ENCODE assay signal across 16 cellular contexts in genomic region chr1:220732137-220732536, GRCh38. TPM values are rescaled to one million over a fixed set of nuclear protein-coding genes. Genes with fewer than 3 reads are reported as not detected.
A peak's percentile ranks its signal among the peaks of the same experiment; 100 is the strongest.
DNase-seq lines count a peak whose midpoint lies in the region; ATAC-seq and TF ChIP-seq lines count a peak whose summit lies in the region.
"Had no signal": no experiment of that assay in that cellular context is flagged by ENCODE, and none has a peak within 500 bp of the region (broad histone marks: within the 10 kb centered on the region; RNA-seq: fewer than 3 reads in every experiment).

No MANE protein-coding gene starts in this region.

- H3K9me3 Mint-ChIP-seq in activated T-helper 17 cell treated with anti-CD3 and anti-CD28 coated beads, Interleukin-2, amount 50 U/mL, for 72 hours, result no peaks in the 10 kb centered on the region

- WGBS in IMR-90 (ENCODE audit: extremely low coverage in 2 of 2, insufficient read length in 1 of 2), 2 experiments, result no CpG with 5 or more reads among the region's 3 CpGs
- WGBS in right cardiac atrium, result 43% methylated on average over 3 of the region's 3 CpGs
- WGBS in stomach, 5 donors, result 19 to 50% (median 25%) methylated on average over 3 of the region's 3 CpGs

- no peaks in the 10 kb centered on the region for H4K20me1 ChIP-seq in IMR-90 (ENCODE audit: insufficient read depth, low read length)

- H3K9ac ChIP-seq in IMR-90 (ENCODE audit: low read depth, low read length), result no peak overlapping the region

- H3K18ac ChIP-seq in IMR-90 (ENCODE audit: low read depth, low read length), result no peak overlapping the region

- H3K4me1 ChIP-seq in IMR-90 (ENCODE audit: control insufficient read depth, insufficient read depth, low read length) (peaks cover 5% of the 10 kb centered on the region), right cardiac atrium (ENCODE audit: control insufficient read depth, insufficient read depth, low read length) (peaks cover 6% of the 10 kb centered on the region), stomach (peaks cover 13 to 30% (median 21%) of the 10 kb centered on the region in 4 donors)

- H3K4me3 Mint-ChIP-seq in activated T-helper 17 cell treated with anti-CD3 and anti-CD28 coated beads, Interleukin-2, amount 50 U/mL, for 72 hours, result peak overlapping the region; percentile 14

- no peak overlapping the region for H4K91ac ChIP-seq in IMR-90 (ENCODE audit: insufficient read depth, low read depth, low read length)

- H3K4me3 ChIP-seq in IMR-90 (ENCODE audit: insufficient read depth, low read depth, low read length) (no peak overlapping the region), right cardiac atrium (ENCODE audit: low read length) (no peak overlapping the region), stomach (peak overlapping the region in 1 of 4 donors; percentile 6)
- H3K4me3 ChIP-seq: ovary had no signal

- H2AK5ac ChIP-seq in IMR-90 (ENCODE audit: low read depth, low read length), result no peak overlapping the region

- H2BK120ac ChIP-seq in IMR-90 (ENCODE audit: low read depth, low read length), result no peak overlapping the region

- CTCF ChIA-PET in IMR-90 (lab: Yijun Ruan, JAX), result no interaction called here

- no peak for TF ChIP-seq EP300 in stomach (IDR thresholded peaks at IDR 0.05)

- peaks cover under 1% of the 10 kb centered on the region for H3K27me3 Mint-ChIP-seq in activated T-helper 17 cell treated with anti-CD3 and anti-CD28 coated beads, Interleukin-2, amount 50 U/mL, for 72 hours

- TF ChIP-seq RAD21 in IMR-90 (IDR thresholded peaks at IDR 0.05; ENCODE audit: low read length), result no peak

- no peak for DNase-seq in IMR-90
- DNase-seq in right cardiac atrium, result no peak
- no peak for DNase-seq in stomach
- no peak for DNase-seq in NCI-H345 treated with DMSO at 0.1 percent for 48 hours (lab: John Stamatoyannopoulos, UW; ENCODE audit: unreplicated experiment)
- DNase-seq in T1000 (lab: John Stamatoyannopoulos, UW), result no peak
- DNase-seq: activated CD4-positive, alpha-beta T cell treated with anti-CD3 and anti-CD28 coated beads, Interleukin-2, amount 50 U/mL, for 1 hour; activated naive CD4-positive, alpha-beta T cell; COR-L47; foreskin keratinocyte; kidney glomerular epithelial cell; NCI-H1436 treated with DMSO at 0.1 percent for 48 hours; ovary; stimulated activated CD4-positive, alpha-beta T cell treated with anti-CD3 and anti-CD28 coated beads, Interleukin-2, amount 100 ng/mL, for 48 hours; stimulated activated naive CD4-positive, alpha-beta T cell had no signal

- H3K27me3 ChIP-seq in IMR-90 (ENCODE audit: control insufficient read depth, insufficient read depth, low read length) (no peaks in the 10 kb centered on the region), right cardiac atrium (ENCODE audit: control insufficient read depth, insufficient read depth) (no peaks in the 10 kb centered on the region), stomach (no peaks in the 10 kb centered on the region)
- H3K27me3 ChIP-seq: foreskin keratinocyte, ovary had no signal

- H3K27ac ChIP-seq in IMR-90 (ENCODE audit: insufficient read depth, low read length), result no peak overlapping the region
- H3K27ac ChIP-seq in right cardiac atrium (ENCODE audit: low read length), result peak overlapping the region; percentile 94
- peak overlapping the region; percentile 46 to 87 (median 78) for H3K27ac ChIP-seq in stomach
- H3K27ac ChIP-seq: foreskin keratinocyte, ovary had no signal

- peaks cover 4% of the 10 kb centered on the region for H3K9me1 ChIP-seq in IMR-90 (ENCODE audit: insufficient read depth, low read length)

- no peak overlapping the region for H3K4ac ChIP-seq in IMR-90 (ENCODE audit: low read depth, low read length)

- H3K9me3 ChIP-seq in IMR-90 (ENCODE audit: control insufficient read depth, insufficient read depth, low read length), result no peaks in the 10 kb centered on the region
- H3K9me3 ChIP-seq in right cardiac atrium (ENCODE audit: control insufficient read depth, low read length), result no peaks in the 10 kb centered on the region
- H3K9me3 ChIP-seq in stomach, result no peaks in the 10 kb centered on the region
- H3K9me3 ChIP-seq: ovary had no signal

- peak overlapping the region; percentile 18 for H3K27ac Mint-ChIP-seq in activated T-helper 17 cell treated with anti-CD3 and anti-CD28 coated beads, Interleukin-2, amount 50 U/mL, for 72 hours

- H2BK5ac ChIP-seq in IMR-90 (ENCODE audit: low read depth, low read length, poor library complexity, severe bottlenecking), result no peak overlapping the region

- no peak overlapping the region for H3K23ac ChIP-seq in IMR-90 (ENCODE audit: low read depth, low read length)

- H3K79me1 ChIP-seq in IMR-90 (ENCODE audit: low read depth in 1 of 2, low read length in 2 of 2), result no peaks in the 10 kb centered on the region

- H3K36me3 Mint-ChIP-seq in activated T-helper 17 cell treated with anti-CD3 and anti-CD28 coated beads, Interleukin-2, amount 50 U/mL, for 72 hours (ENCODE audit: low read depth), result no peaks in the 10 kb centered on the region

- no peak overlapping the region for H2AK9ac ChIP-seq in IMR-90 (replicated peaks; ENCODE audit: low read depth, low read length, poor library complexity)

- H3K36me3 ChIP-seq in IMR-90 (ENCODE audit: control insufficient read depth, insufficient read depth, low read length) (no peaks in the 10 kb centered on the region), stomach (no peaks in the 10 kb centered on the region)
- H3K36me3 ChIP-seq: ovary had no signal

- H2AFZ ChIP-seq in IMR-90 (replicated peaks; ENCODE audit: low read length, poor library complexity), result peak overlapping the region; percentile 16

- TF ChIP-seq CTCF in IMR-90 (conservative IDR thresholded peaks at IDR 0.05; ENCODE audit: low read depth, low read length) (no peak), stomach (IDR thresholded peaks at IDR 0.05) (no peak)

- H4K5ac ChIP-seq in IMR-90 (ENCODE audit: low read depth, low read length), result no peak overlapping the region

- no peak for ATAC-seq in IMR-90 (ENCODE audit: low read depth)
- ATAC-seq in activated T-helper 17 cell treated with anti-CD3 and anti-CD28 coated beads, Interleukin-2, amount 50 U/mL, for 72 hours (replicated peaks), result no peak
- ATAC-seq in right cardiac atrium, result peak; percentile 47 to 65
- no peak for ATAC-seq in HG02938 (IDR thresholded peaks at IDR 0.05; ENCODE audit: unreplicated experiment)

- H2BK20ac ChIP-seq in IMR-90 (ENCODE audit: low read depth, low read length), result no peak overlapping the region

- no peak overlapping the region for H2BK15ac ChIP-seq in IMR-90 (ENCODE audit: low read depth, low read length)

- H3K4me2 ChIP-seq in IMR-90 (ENCODE audit: low read depth, low read length), result no peak overlapping the region

- in situ Hi-C loops in IMR-90 (cut with MboI; ENCODE audit: low sequenced_read_pairs), result no loop called here

- TF ChIP-seq POLR2A in IMR-90 (IDR thresholded peaks at IDR 0.05; ENCODE audit: low read depth, low read length) (no peak), stomach (IDR thresholded peaks at IDR 0.05) (no peak)

- H4K8ac ChIP-seq in IMR-90 (ENCODE audit: low read depth in 2 of 2, low read length in 2 of 2), result peak overlapping the region in 1 of 2 experiments; percentile 80; a peak in 2 of 4 replicates

- H3K14ac ChIP-seq in IMR-90 (replicated peaks; ENCODE audit: low read depth, low read length), result no peak overlapping the region

- BruUV-seq in IMR-90 (replicated peaks; lab: Mats Ljungman, UMichigan), result no TSS peak

- dilution Hi-C loops in IMR-90 (cut with HindIII; ENCODE audit: low sequenced_read_pairs, unreplicated experiment), result no loop called here

- no peaks in the 10 kb centered on the region for H3K4me1 Mint-ChIP-seq in activated T-helper 17 cell treated with anti-CD3 and anti-CD28 coated beads, Interleukin-2, amount 50 U/mL, for 72 hours

- POLR2A ChIA-PET in IMR-90 (lab: Charles Lee; ENCODE audit: unreplicated experiment), result no interaction called here

- intact Hi-C loops in IMR-90 (cut with micrococcal nuclease) (no loop called here), right cardiac atrium (cut with DNase I) (loop anchor here in 3 of 4 donors (2.0 to 5.0 kb wide), 3 partner anchors 40 to 51 kb away; partner anchors contain the start of gene C1orf115 (in 3 of the 3)), stomach (cut with DNase I; ENCODE audit: low total_unique reads) (loop anchor here (10.0 kb wide), 1 partner anchor 47 kb away; no protein-coding TSS in a partner anchor)

- H3K56ac ChIP-seq in IMR-90 (ENCODE audit: extremely low read depth, insufficient read depth, low read length), result no peak overlapping the region

TF ChIP-seq in IMR-90, 13 proteins besides CTCF, POLR2A, EP300 and RAD21 (continues in another document):
- TF ChIP-seq BHLHE40 (IDR thresholded peaks at IDR 0.05; ENCODE audit: low read depth, low read length), result peak; percentile 71; the same call in 1 of the 2 replicates

RNA-seq across cellular contexts. Expression of gene MTARC2, which starts 16.0 kb away (rescaled TPM):
- total RNA-seq in IMR-90 (2012; rRNA removed) (0.36 and 0.56 TPM in 2 replicates), right cardiac atrium (10 to 100 TPM; 25.9 to 33.0 (median 31.5) TPM), stomach (10 to 100 TPM in 4 of 5 donors, 1 to 10 TPM in 1; 9.9 to 83.4 (median 51.3) TPM)
- polyA plus RNA-seq in IMR-90 (2012; rRNA removed) (2.6 TPM in 2 replicates), right cardiac atrium (26.3 TPM), stomach (10 to 100 TPM in 2 of 3 donors, 1 to 10 TPM in 1; 7.3 to 18.3 (median 11.3) TPM)
- 0.71 and 3.2 TPM in 2 replicates for polyA plus RNA-seq in IMR-90 (2012; cell fraction: cytosol; rRNA removed)
- polyA plus RNA-seq in IMR-90 (2012; cell fraction: nucleus; rRNA removed; ENCODE audit: low replicate concordance), result 8.2 and 12.5 TPM in 2 replicates
- not detected for total RNA-seq in activated T-helper 17 cell treated with anti-CD3 and anti-CD28 coated beads, Interleukin-2, amount 50 U/mL, for 72 hours

RNA-seq across cellular contexts. Expression of gene C1orf115, which starts 42.0 kb away (rescaled TPM):
- under 0.01 and 0.18 TPM in 2 replicates for total RNA-seq in IMR-90 (2012; rRNA removed)
- polyA plus RNA-seq in IMR-90 (2012; rRNA removed), result 0.06 and 0.07 TPM in 2 replicates
- polyA plus RNA-seq in IMR-90 (2012; cell fraction: cytosol; rRNA removed), result 0.05 and 0.08 TPM in 2 replicates
- 0.03 and 0.05 TPM in 2 replicates for polyA plus RNA-seq in IMR-90 (2012; cell fraction: nucleus; rRNA removed; ENCODE audit: low replicate concordance)
- total RNA-seq in activated T-helper 17 cell treated with anti-CD3 and anti-CD28 coated beads, Interleukin-2, amount 50 U/mL, for 72 hours, result under 1 TPM in 1 of 2 donors, not detected in 1; 0.40 TPM
- total RNA-seq in right cardiac atrium, result 10 to 100 TPM; 10.3 to 16.1 (median 12.7) TPM
- 15.1 TPM for polyA plus RNA-seq in right cardiac atrium
- total RNA-seq in stomach, result 10 to 100 TPM in 3 of 5 donors, 1 to 10 TPM in 2; 9.3 to 23.2 (median 12.3) TPM
- polyA plus RNA-seq in stomach, result 10 to 100 TPM; 13.5 to 28.8 (median 21.7) TPM

RNA-seq across cellular contexts. Expression of gene MTARC1, which starts 54.6 kb away (rescaled TPM):
- total RNA-seq in IMR-90 (2012; rRNA removed) (0.18 and 0.28 TPM in 2 replicates), right cardiac atrium (10 to 100 TPM in 1 of 4 donors, 1 to 10 TPM in 3; 3.2 to 10.9 (median 3.5) TPM), stomach (1 to 10 TPM in 4 of 5 donors, under 1 TPM in 1; under 0.01 to 9.9 (median 8.5) TPM)
- polyA plus RNA-seq in IMR-90 (2012; rRNA removed) (0.55 and 0.72 TPM in 2 replicates), right cardiac atrium (13.4 TPM), stomach (1 to 10 TPM; 5.8 to 6.5 (median 5.9) TPM)
- polyA plus RNA-seq in IMR-90 (2012; cell fraction: cytosol; rRNA removed), result 0.05 and 0.16 TPM in 2 replicates
- 0.09 and 0.33 TPM in 2 replicates for polyA plus RNA-seq in IMR-90 (2012; cell fraction: nucleus; rRNA removed; ENCODE audit: low replicate concordance)
- total RNA-seq in activated T-helper 17 cell treated with anti-CD3 and anti-CD28 coated beads, Interleukin-2, amount 50 U/mL, for 72 hours, result under 1 TPM in 1 of 2 donors, not detected in 1; 0.11 TPM

Comparison
In these comparisons a context has a peak if more than half of its experiments do, and no peak if none do; other contexts are left out.
1. ATAC-seq: peak in right cardiac atrium (2 of 2); none in IMR-90 (single experiment), activated T-helper 17 cell treated with anti-CD3 and anti-CD28 coated beads, Interleukin-2, amount 50 U/mL, for 72 hours (single experiment) and HG02938 (single experiment).